ENCODE assay signal across 8 cellular contexts in the genomic region with DNA sequence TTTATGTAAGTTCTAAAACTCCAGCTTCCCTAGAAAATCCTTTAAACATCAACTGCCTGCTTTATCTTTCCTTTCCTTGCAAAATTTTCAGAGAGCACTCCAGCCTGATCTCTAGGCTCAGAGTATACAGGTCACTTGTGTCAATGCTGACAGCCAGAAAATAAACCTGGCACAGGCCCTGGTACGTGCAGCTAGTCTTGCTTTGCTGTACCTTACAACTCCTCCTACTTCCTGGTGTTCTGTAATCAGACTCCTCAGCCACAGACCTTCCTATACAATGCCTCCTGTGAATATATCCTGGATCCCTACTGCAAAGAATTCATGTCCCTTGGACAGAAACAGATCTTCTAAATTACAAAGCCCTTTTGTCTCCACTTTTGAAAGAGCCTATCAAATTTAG. TPM values are rescaled to one million over a fixed set of nuclear protein-coding genes. Genes with fewer than 3 reads are reported as not detected.
DNase-seq lines count a peak whose midpoint lies in the region; ATAC-seq, FAIRE-seq and TF ChIP-seq lines count a peak whose summit lies in the region.

No MANE protein-coding gene starts in this region.

- peaks cover 12% of the 10 kb centered on the region for H3K4me1 Mint-ChIP-seq in progenitor cell of endocrine pancreas (ENCODE audit: low read depth)

- CTCF ChIA-PET in HEK293T (lab: Yijun Ruan, JAX), result interaction anchor here (1.2 kb wide), 1 partner anchor 20 kb away, joined by 3 read pairs; no protein-coding TSS in a partner anchor

- peak overlapping the region; percentile 11 for H3K4me3 ChIP-seq in OCI-LY1 (ENCODE audit: low read depth, low read length, poor library complexity, severe bottlenecking)

- no peaks in the 10 kb centered on the region for H3K27me3 Mint-ChIP-seq in progenitor cell of endocrine pancreas

- peak; percentile 31 for FAIRE-seq in colon (lab: Jason Lieb, UNC)

- H3K36me3 ChIP-seq in OCI-LY1 (ENCODE audit: insufficient read depth, low read length), result no peaks in the 10 kb centered on the region

- no peaks in the 10 kb centered on the region for H3F3A ChIP-seq in OCI-LY1 (ENCODE audit: insufficient read depth, low read length)

- no peaks in the 10 kb centered on the region for H3K9me2 ChIP-seq in OCI-LY1 (ENCODE audit: low read depth, low read length)

- no peaks in the 10 kb centered on the region for H3K27me3 ChIP-seq in OCI-LY1 (ENCODE audit: insufficient read depth, low read length)

- H3K27ac Mint-ChIP-seq in progenitor cell of endocrine pancreas, result peak overlapping the region; percentile 9

- DNase-seq in EH (ENCODE audit: low read depth) (peak; percentile 7), HEK293T (ENCODE audit: extremely low spot score) (peak; percentile 29), progenitor cell of endocrine pancreas (ENCODE audit: low spot score, unreplicated experiment) (no peak), SKM-1 treated with dmso at 0.1 percent for 144 hours (lab: John Stamatoyannopoulos, UW; ENCODE audit: unreplicated experiment) (no peak), NCI-H2227 (lab: John Stamatoyannopoulos, UW; ENCODE audit: unreplicated experiment) (no peak)

- H3K4me3 Mint-ChIP-seq in progenitor cell of endocrine pancreas (ENCODE audit: low read depth), result no peak overlapping the region

- no peak for ATAC-seq in HG02571 (IDR thresholded peaks at IDR 0.05; ENCODE audit: unreplicated experiment)

- H3K4me1 ChIP-seq in OCI-LY1 (ENCODE audit: insufficient read depth, low read length, severe bottlenecking), result peaks cover 73% of the 10 kb centered on the region

- no peaks in the 10 kb centered on the region for H3K79me2 ChIP-seq in OCI-LY1 (ENCODE audit: insufficient read depth, low read length)

- H3K36me3 Mint-ChIP-seq in progenitor cell of endocrine pancreas (ENCODE audit: insufficient read depth), result no peaks in the 10 kb centered on the region

- H4K20me1 ChIP-seq in OCI-LY1 (ENCODE audit: insufficient read depth, low read length), result no peaks in the 10 kb centered on the region

- POLR2A ChIA-PET in HEK293T (lab: Yijun Ruan, JAX), result no interaction called here

- peak overlapping the region; percentile 99 for H3K27ac ChIP-seq in OCI-LY1 (ENCODE audit: low read depth, low read length, poor library complexity, severe bottlenecking)

- H3K9ac ChIP-seq in OCI-LY1 (ENCODE audit: low read length), result peak overlapping the region; percentile 61

- TF ChIP-seq CTCF in OCI-LY1 (IDR thresholded peaks at IDR 0.05; ENCODE audit: low read length) (no peak), progenitor cell of endocrine pancreas (IDR thresholded peaks at IDR 0.05; ENCODE audit: unreplicated experiment) (no peak)

- peak overlapping the region; percentile 54 for H3K4me2 ChIP-seq in OCI-LY1 (ENCODE audit: low read length)

- H2AFZ ChIP-seq in OCI-LY1 (ENCODE audit: low read length), result peak overlapping the region; percentile 86

- H3K9me3 Mint-ChIP-seq in progenitor cell of endocrine pancreas (ENCODE audit: low read depth), result peaks cover 4% of the 10 kb centered on the region

- no peaks in the 10 kb centered on the region for H3K9me3 ChIP-seq in OCI-LY1 (ENCODE audit: low read length)

TF ChIP-seq in HEK293T, 16 proteins besides CTCF, POLR2A, EP300 and RAD21:
- no peak for TF ChIP-seq ARNT (IDR thresholded peaks at IDR 0.05)
- TF ChIP-seq HDGF (IDR thresholded peaks at IDR 0.05; ENCODE audit: borderline replicate concordance), result no peak
- TF ChIP-seq SP1 (IDR thresholded peaks at IDR 0.05), result no peak
- no peak for TF ChIP-seq BHLHE40 (IDR thresholded peaks at IDR 0.05; ENCODE audit: borderline replicate concordance)
- TF ChIP-seq ELF4 (IDR thresholded peaks at IDR 0.05), result no peak
- no peak for TF ChIP-seq FOXK2 (IDR thresholded peaks at IDR 0.05)
- TF ChIP-seq, protein P1, sequence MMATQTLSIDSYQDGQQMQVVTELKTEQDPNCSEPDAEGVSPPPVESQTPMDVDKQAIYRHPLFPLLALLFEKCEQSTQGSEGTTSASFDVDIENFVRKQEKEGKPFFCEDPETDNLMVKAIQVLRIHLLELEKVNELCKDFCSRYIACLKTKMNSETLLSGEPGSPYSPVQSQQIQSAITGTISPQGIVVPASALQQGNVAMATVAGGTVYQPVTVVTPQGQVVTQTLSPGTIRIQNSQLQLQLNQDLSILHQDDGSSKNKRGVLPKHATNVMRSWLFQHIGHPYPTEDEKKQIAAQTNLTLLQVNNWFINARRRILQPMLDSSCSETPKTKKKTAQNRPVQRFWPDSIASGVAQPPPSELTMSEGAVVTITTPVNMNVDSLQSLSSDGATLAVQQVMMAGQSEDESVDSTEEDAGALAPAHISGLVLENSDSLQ (IDR thresholded peaks at IDR 0.05), result no peak
- no peak for TF ChIP-seq ZNF384 (IDR thresholded peaks at IDR 0.05)

RNA-seq across cellular contexts. Expression of a gene that starts 24.2 kb away (rescaled TPM):
- total RNA-seq in progenitor cell of endocrine pancreas, result 243 and 248 TPM in 2 replicates

RNA-seq across cellular contexts. Expression of a gene that starts 53.7 kb away (rescaled TPM):
- total RNA-seq in progenitor cell of endocrine pancreas, result not detected in 2 replicates

Comparison
In these comparisons a context has a peak if more than half of its experiments do, and no peak if none do; other contexts are left out.
1. DNase-seq: peak in EH (single experiment) and HEK293T (single experiment); none in progenitor cell of endocrine pancreas (single experiment), SKM-1 treated with dmso at 0.1 percent for 144 hours (single experiment) and NCI-H2227 (single experiment).